Comparison of ENCODE assay signal across 16 cellular contexts in the genomic region with DNA sequence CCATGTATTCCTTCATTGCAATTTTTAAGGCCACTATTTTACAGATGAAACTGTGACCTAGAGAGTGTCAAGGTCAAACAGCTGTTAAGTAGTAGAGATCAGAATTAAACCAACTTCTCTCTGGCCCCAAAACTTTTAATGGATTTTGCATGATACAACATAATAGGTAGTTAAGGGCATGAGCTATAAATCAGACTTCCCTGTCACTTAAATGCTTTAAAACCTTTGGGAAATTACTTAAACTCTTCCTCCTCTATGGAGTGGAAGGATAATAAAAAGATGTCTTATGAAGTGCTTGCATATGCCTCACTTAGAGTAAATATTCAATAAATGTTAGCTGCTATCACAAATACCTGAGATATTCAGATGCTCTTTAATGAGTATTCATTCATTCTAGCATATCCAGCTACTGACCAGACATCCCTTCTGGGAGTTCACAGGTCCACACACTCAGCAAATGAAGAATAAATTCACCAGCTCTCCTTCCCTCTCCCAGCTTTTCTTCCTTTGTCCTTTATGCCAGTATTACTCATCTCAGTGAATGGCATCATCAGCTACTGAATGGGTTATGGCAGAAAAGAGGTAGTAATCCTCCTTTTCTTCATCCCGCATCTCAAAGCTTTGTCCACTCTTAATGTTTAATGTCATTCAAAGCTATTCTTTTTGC. TPM values are rescaled to one million over a fixed set of nuclear protein-coding genes. Genes with fewer than 3 reads are reported as not detected.
DNase-seq lines count a peak whose midpoint lies in the region; ATAC-seq, FAIRE-seq and TF ChIP-seq lines count a peak whose summit lies in the region.
"Had no signal": no experiment of that assay in that cellular context is flagged by ENCODE, and none has a peak within 500 bp of the region (broad histone marks: within the 10 kb centered on the region; RNA-seq: fewer than 3 reads in every experiment).

No MANE protein-coding gene starts in this region.

- intact Hi-C loops in psoas muscle (cut with DNase I), result no loop called here

- POLR2A ChIA-PET in HEK293 (lab: Yijun Ruan, JAX), result no interaction called here

- H3K9me3 ChIP-seq in HEK293 (ENCODE audit: control insufficient read depth, insufficient read depth, low read depth, low read length), result no peaks in the 10 kb centered on the region
- H3K9me3 ChIP-seq in psoas muscle, result no peaks in the 10 kb centered on the region

- DNase-seq in HT1080 (ENCODE audit: low read depth) (peak; percentile 28), bronchial epithelial cell (ENCODE audit: low read depth) (peak; percentile 75), psoas muscle (no peak), brain microvascular endothelial cell (no peak)
- no peak for DNase-seq in stimulated activated CD4-positive, alpha-beta T cell treated with anti-CD3 and anti-CD28 coated beads, Interleukin-2, amount 100 ng/mL, for 48 hours
- DNase-seq in central memory CD4-positive, alpha-beta T cell, result no peak
- DNase-seq: ACHN; CD4-positive, CD25-positive, alpha-beta regulatory T cell; GF-D8; GM23248 had no signal

- peak in 3 of 4 donors; percentile 29 to 65 (median 63) for ATAC-seq in psoas muscle
- ATAC-seq: HCT116, HepG2 had no signal

- H3K27me3 ChIP-seq in bronchial epithelial cell (ENCODE audit: control insufficient read depth, insufficient read depth, low read length) (no peaks in the 10 kb centered on the region), psoas muscle (ENCODE audit: insufficient read depth in 3 of 3, low read length in 2 of 3) (no peaks in the 10 kb centered on the region), brain microvascular endothelial cell (replicated peaks) (no peaks in the 10 kb centered on the region)
- H3K27me3 ChIP-seq: BLaER1 treated with 17β-estradiol and CSF1 and Interleukin-3, amounts not matched to agents 10 nM and 100 nM had no signal

- in situ Hi-C loops in brain microvascular endothelial cell (cut with HindIII; ENCODE audit: low pct_ligation_motif_present, low sequenced_read_pairs), result no loop called here

- no peak for FAIRE-seq in bronchial epithelial cell (lab: Jason Lieb, UNC)
- FAIRE-seq: H54, HepG2 had no signal

- H3K4me1 ChIP-seq in HEK293 (ENCODE audit: control insufficient read depth, insufficient read depth, low read length) (peaks cover 19% of the 10 kb centered on the region; the same call in 1 of the 2 replicates), psoas muscle (peaks cover 23% of the 10 kb centered on the region)
- H3K4me1 ChIP-seq: BLaER1 treated with 17β-estradiol and CSF1 and Interleukin-3, amounts not matched to agents 10 nM and 100 nM had no signal

- H3K36me3 ChIP-seq in HEK293 (ENCODE audit: control insufficient read depth in 2 of 2, insufficient read depth in 1 of 2, low read length in 2 of 2) (no peaks in the 10 kb centered on the region; a peak in 1 of 3 replicates), bronchial epithelial cell (ENCODE audit: control insufficient read depth, insufficient read depth, low read length) (no peaks in the 10 kb centered on the region), psoas muscle (ENCODE audit: insufficient read depth in 1 of 2, low read depth in 1 of 2) (peaks cover 0 to 10% of the 10 kb centered on the region in 2 donors), brain microvascular endothelial cell (replicated peaks) (no peaks in the 10 kb centered on the region)
- H3K36me3 ChIP-seq: BLaER1 treated with 17β-estradiol and CSF1 and Interleukin-3, amounts not matched to agents 10 nM and 100 nM had no signal

- WGBS in psoas muscle, 3 donors, result 95 to 100% (median 98%) methylated on average over 1 of the region's 1 CpG

- TF ChIP-seq CTCF in HEK293 (tag by site-specific recombination; IDR thresholded peaks at IDR 0.05) (no peak), bronchial epithelial cell (IDR thresholded peaks at IDR 0.05; ENCODE audit: insufficient read depth, low read length, severe bottlenecking) (no peak), psoas muscle (IDR thresholded peaks at IDR 0.05) (no peak), brain microvascular endothelial cell (IDR thresholded peaks at IDR 0.05; ENCODE audit: low read depth, low read length, missing control alignments) (no peak)

- H3K27ac ChIP-seq in HEK293 (ENCODE audit: extremely low read depth, low read depth, low read length) (no peak overlapping the region), psoas muscle (peak overlapping the region; percentile 60), brain microvascular endothelial cell (no peak overlapping the region)
- H3K27ac ChIP-seq: BLaER1 treated with 17β-estradiol and CSF1 and Interleukin-3, amounts not matched to agents 10 nM and 100 nM; GM23248 had no signal

- CTCF ChIA-PET in HEK293 (lab: Yijun Ruan, JAX), result interaction anchor here (0.6 to 2.5 kb wide), 7 partner anchors 9 to 227 kb away, joined by 3 to 9 read pairs (median 3); no protein-coding TSS in a partner anchor

- no peak overlapping the region for H3K4me3 ChIP-seq in HEK293 (ENCODE audit: low read depth, low read length)
- no peak overlapping the region for H3K4me3 ChIP-seq in bronchial epithelial cell (ENCODE audit: low read depth, low read length)
- no peak overlapping the region for H3K4me3 ChIP-seq in psoas muscle
- no peak overlapping the region for H3K4me3 ChIP-seq in brain microvascular endothelial cell (ENCODE audit: low read depth, low read length)
- H3K4me3 ChIP-seq: BLaER1 treated with 17β-estradiol and CSF1 and Interleukin-3, amounts not matched to agents 10 nM and 100 nM; GM23248 had no signal

TF ChIP-seq in HEK293, 187 proteins besides CTCF, POLR2A, EP300 and RAD21:
- TF ChIP-seq OSR2 (tag by site-specific recombination; IDR thresholded peaks at IDR 0.05), result peak; percentile 31; the same call in 1 of the 2 replicates
- TF ChIP-seq, protein P1, sequence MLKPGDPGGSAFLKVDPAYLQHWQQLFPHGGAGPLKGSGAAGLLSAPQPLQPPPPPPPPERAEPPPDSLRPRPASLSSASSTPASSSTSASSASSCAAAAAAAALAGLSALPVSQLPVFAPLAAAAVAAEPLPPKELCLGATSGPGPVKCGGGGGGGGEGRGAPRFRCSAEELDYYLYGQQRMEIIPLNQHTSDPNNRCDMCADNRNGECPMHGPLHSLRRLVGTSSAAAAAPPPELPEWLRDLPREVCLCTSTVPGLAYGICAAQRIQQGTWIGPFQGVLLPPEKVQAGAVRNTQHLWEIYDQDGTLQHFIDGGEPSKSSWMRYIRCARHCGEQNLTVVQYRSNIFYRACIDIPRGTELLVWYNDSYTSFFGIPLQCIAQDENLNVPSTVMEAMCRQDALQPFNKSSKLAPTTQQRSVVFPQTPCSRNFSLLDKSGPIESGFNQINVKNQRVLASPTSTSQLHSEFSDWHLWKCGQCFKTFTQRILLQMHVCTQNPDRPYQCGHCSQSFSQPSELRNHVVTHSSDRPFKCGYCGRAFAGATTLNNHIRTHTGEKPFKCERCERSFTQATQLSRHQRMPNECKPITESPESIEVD (tag by site-specific recombination; IDR thresholded peaks at IDR 0.05), result peak; percentile 89
- TF ChIP-seq PRDM1 (tag by site-specific recombination; IDR thresholded peaks at IDR 0.05), result peak; percentile 58
- TF ChIP-seq, protein P2, sequence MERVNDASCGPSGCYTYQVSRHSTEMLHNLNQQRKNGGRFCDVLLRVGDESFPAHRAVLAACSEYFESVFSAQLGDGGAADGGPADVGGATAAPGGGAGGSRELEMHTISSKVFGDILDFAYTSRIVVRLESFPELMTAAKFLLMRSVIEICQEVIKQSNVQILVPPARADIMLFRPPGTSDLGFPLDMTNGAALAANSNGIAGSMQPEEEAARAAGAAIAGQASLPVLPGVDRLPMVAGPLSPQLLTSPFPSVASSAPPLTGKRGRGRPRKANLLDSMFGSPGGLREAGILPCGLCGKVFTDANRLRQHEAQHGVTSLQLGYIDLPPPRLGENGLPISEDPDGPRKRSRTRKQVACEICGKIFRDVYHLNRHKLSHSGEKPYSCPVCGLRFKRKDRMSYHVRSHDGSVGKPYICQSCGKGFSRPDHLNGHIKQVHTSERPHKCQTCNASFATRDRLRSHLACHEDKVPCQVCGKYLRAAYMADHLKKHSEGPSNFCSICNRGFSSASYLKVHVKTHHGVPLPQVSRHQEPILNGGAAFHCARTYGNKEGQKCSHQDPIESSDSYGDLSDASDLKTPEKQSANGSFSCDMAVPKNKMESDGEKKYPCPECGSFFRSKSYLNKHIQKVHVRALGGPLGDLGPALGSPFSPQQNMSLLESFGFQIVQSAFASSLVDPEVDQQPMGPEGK (tag by site-specific recombination; IDR thresholded peaks at IDR 0.05), result no peak

RNA-seq across cellular contexts. Expression of a gene that starts 36.2 kb away (rescaled TPM):
- total RNA-seq in HT1080 (2014; rRNA removed; shearing (Covaris generic)), result 18.5 and 23.7 TPM in 2 replicates
- polyA plus RNA-seq in HT1080 (2015; cell fraction: cytosol; rRNA removed), result 4.3 and 5.7 TPM in 2 replicates
- 14.7 and 14.8 TPM in 2 replicates for polyA plus RNA-seq in HT1080 (2015; cell fraction: nucleus; rRNA removed)
- total RNA-seq in bronchial epithelial cell, result 9.7 and 13.1 TPM in 2 replicates
- 10 to 100 TPM; 32.8 to 48.3 (median 37.4) TPM for total RNA-seq in psoas muscle
- 10 to 100 TPM in 2 of 3 donors, 1 to 10 TPM in 1; 5.6 to 22.2 (median 12.8) TPM for polyA plus RNA-seq in psoas muscle
- total RNA-seq: A172; CD4-positive, CD25-positive, alpha-beta regulatory T cell; GM23248; HepG2 had no signal
- polyA plus RNA-seq: CD4-positive, CD25-positive, alpha-beta regulatory T cell; GM23248; HepG2 had no signal

Comparison
In these comparisons a context has a peak if more than half of its experiments do, and no peak if none do; other contexts are left out.
1. DNase-seq: peak in HT1080 (single experiment) and bronchial epithelial cell (single experiment); none in psoas muscle (0 of 2), brain microvascular endothelial cell (single experiment), stimulated activated CD4-positive, alpha-beta T cell treated with anti-CD3 and anti-CD28 coated beads, Interleukin-2, amount 100 ng/mL, for 48 hours (0 of 2) and central memory CD4-positive, alpha-beta T cell (single experiment).